ENCODE assay signal across 27 cellular contexts in genomic region chr1:202093856-202094255, GRCh38. TPM values are rescaled to one million over a fixed set of nuclear protein-coding genes. Genes with fewer than 3 reads are reported as not detected.
DNase-seq lines count a peak whose midpoint lies in the region; ATAC-seq, FAIRE-seq and TF ChIP-seq lines count a peak whose summit lies in the region.
"Had no signal": no experiment of that assay in that cellular context is flagged by ENCODE, and none has a peak within 500 bp of the region (broad histone marks: within the 10 kb centered on the region; RNA-seq: fewer than 3 reads in every experiment).

No MANE protein-coding gene starts in this region.

- H3K4me3 ChIP-seq in IMR-90 (ENCODE audit: insufficient read depth, low read depth, low read length) = no peak overlapping the region
- no peak overlapping the region for H3K4me3 ChIP-seq in H1 (ENCODE audit: extremely low read depth in 1 of 4, insufficient read depth in 2 of 4, low read depth in 3 of 4, low read length in 4 of 4)
- H3K4me3 ChIP-seq: BLaER1, GM23248 had no signal

- no peak overlapping the region for H2BK15ac ChIP-seq in IMR-90 (ENCODE audit: low read depth, low read length)
- H2BK15ac ChIP-seq in H1 (ENCODE audit: low read length) = 0 out of 2 replicates have a peak overlapping the region, but pooled peaks have one; percentile 31

- H3K18ac ChIP-seq in IMR-90 (ENCODE audit: low read depth, low read length) = no peak overlapping the region
- H3K18ac ChIP-seq in H1 (ENCODE audit: extremely low read depth, low read length) = no peak overlapping the region

- no peak for FAIRE-seq in H1 (lab: Jason Lieb, UNC)
- FAIRE-seq: GM12891, GM19239, H54 had no signal

- dilution Hi-C loops in IMR-90 (cut with HindIII; ENCODE audit: low sequenced_read_pairs, unreplicated experiment) = no loop called here

- no peak for TF ChIP-seq RAD21 in IMR-90 (IDR thresholded peaks at IDR 0.05; ENCODE audit: low read length)
- no peak for TF ChIP-seq RAD21 in H1 (IDR thresholded peaks at IDR 0.05 in 1 of 2, conservative IDR thresholded peaks at IDR 0.05 in 1 of 2; ENCODE audit: low read depth in 2 of 2, low read length in 2 of 2)

- H4K20me1 ChIP-seq in IMR-90 (ENCODE audit: insufficient read depth, low read length) = no peaks in the 10 kb centered on the region
- H4K20me1 ChIP-seq in H1 (replicated peaks in 1 of 2; ENCODE audit: control insufficient read depth in 1 of 2, insufficient read depth in 2 of 2, low read length in 2 of 2) = no peaks in the 10 kb centered on the region
- H4K20me1 ChIP-seq: BLaER1 had no signal

- H4K5ac ChIP-seq in IMR-90 (ENCODE audit: low read depth, low read length) (no peak overlapping the region), H1 (ENCODE audit: insufficient read length, low read depth, low read length) (no peak overlapping the region)

- POLR2A ChIA-PET in IMR-90 (lab: Charles Lee; ENCODE audit: unreplicated experiment) = no interaction called here
- POLR2A ChIA-PET in H1 (lab: Charles Lee; ENCODE audit: partially characterized antibody) = no interaction called here

- H3K9me3 ChIP-seq in IMR-90 (ENCODE audit: control insufficient read depth, insufficient read depth, low read length) (no peaks in the 10 kb centered on the region), H1 (ENCODE audit: insufficient read depth in 2 of 2, low read depth in 1 of 2, low read length in 1 of 2) (no peaks in the 10 kb centered on the region)
- H3K9me3 ChIP-seq: BLaER1 had no signal

- H3K4ac ChIP-seq in IMR-90 (ENCODE audit: low read depth, low read length) = no peak overlapping the region
- H3K4ac ChIP-seq in H1 (replicated peaks; ENCODE audit: insufficient read length, low read depth, low read length) = no peak overlapping the region

- no peak overlapping the region for H3K23ac ChIP-seq in IMR-90 (ENCODE audit: low read depth, low read length)
- no peak overlapping the region for H3K23ac ChIP-seq in H1 (ENCODE audit: insufficient read length)

- H2BK12ac ChIP-seq in H1 (ENCODE audit: low read depth, low read length) = 0 out of 2 replicates have a peak overlapping the region, but pooled peaks have one; percentile 71

- no peak overlapping the region for H3K4me2 ChIP-seq in IMR-90 (ENCODE audit: low read depth, low read length)
- H3K4me2 ChIP-seq in H1 (ENCODE audit: insufficient read depth in 1 of 2, low read depth in 2 of 2, low read length in 2 of 2) = no peak overlapping the region
- H3K4me2 ChIP-seq: BLaER1 had no signal

- WGBS in IMR-90 (ENCODE audit: extremely low coverage in 2 of 2, insufficient read length in 1 of 2), 2 experiments = 100% methylated on average over 2 of the region's 6 CpGs; no CpG with 5 or more reads in 1 of the 2 experiments
- WGBS in H1 (ENCODE audit: extremely low coverage in 1 of 2, insufficient coverage in 1 of 2, insufficient read length in 1 of 2, insufficient replicate concordance in 2 of 2, low coverage in 1 of 2, low lambda C conversion rate in 2 of 2, missing lambda C conversion rate in 1 of 2), 2 experiments = 88% methylated on average over 6 of the region's 6 CpGs; no CpG with 5 or more reads in 1 of the 2 experiments

- H3K56ac ChIP-seq in IMR-90 (ENCODE audit: extremely low read depth, insufficient read depth, low read length) (no peak overlapping the region), H1 (replicated peaks; ENCODE audit: insufficient read length, low read depth, low read length) (no peak overlapping the region)

- H2AK5ac ChIP-seq in IMR-90 (ENCODE audit: low read depth, low read length) (no peak overlapping the region), H1 (ENCODE audit: low read depth, low read length) (no peak overlapping the region)

- H2AFZ ChIP-seq in IMR-90 (replicated peaks; ENCODE audit: low read length, poor library complexity) (peak overlapping the region; percentile 13), H1 (ENCODE audit: low read length) (peak overlapping the region; percentile 32; the same call in 1 of the 2 replicates)
- H2AFZ ChIP-seq: GM23248 had no signal

- H3K27ac ChIP-seq in IMR-90 (ENCODE audit: insufficient read depth, low read length) (no peak overlapping the region), H1 (ENCODE audit: low read depth, low read length) (no peak overlapping the region)
- H3K27ac ChIP-seq: 22Rv1, BLaER1, GM23248, HL-60 had no signal

- no peak overlapping the region for H4K91ac ChIP-seq in IMR-90 (ENCODE audit: insufficient read depth, low read depth, low read length)
- H4K91ac ChIP-seq in H1 (replicated peaks; ENCODE audit: insufficient read length, low read length) = no peak overlapping the region

- no peak overlapping the region for H2AK9ac ChIP-seq in IMR-90 (replicated peaks; ENCODE audit: low read depth, low read length, poor library complexity)

- H2BK120ac ChIP-seq in IMR-90 (ENCODE audit: low read depth, low read length) = no peak overlapping the region
- no peak overlapping the region for H2BK120ac ChIP-seq in H1 (replicated peaks; ENCODE audit: low read depth, low read length)

- peaks cover 1% of the 10 kb centered on the region; the same call in 1 of the 2 replicates for H3K23me2 ChIP-seq in H1 (ENCODE audit: low read depth, low read length)

- H2BK20ac ChIP-seq in IMR-90 (ENCODE audit: low read depth, low read length) = no peak overlapping the region; the same call in 1 of the 2 replicates
- peak overlapping the region; percentile 13; the same call in 1 of the 2 replicates for H2BK20ac ChIP-seq in H1 (ENCODE audit: low read length)

- H3K14ac ChIP-seq in IMR-90 (replicated peaks; ENCODE audit: low read depth, low read length) (no peak overlapping the region), H1 (ENCODE audit: insufficient read length) (no peak overlapping the region)

- H3K4me1 ChIP-seq in IMR-90 (ENCODE audit: control insufficient read depth, insufficient read depth, low read length) = no peaks in the 10 kb centered on the region
- H3K4me1 ChIP-seq in H1 (replicated peaks in 1 of 4; ENCODE audit: control insufficient read depth in 3 of 4, insufficient read depth in 4 of 4, low read length in 3 of 4) = no peaks in the 10 kb centered on the region
- H3K4me1 ChIP-seq: BLaER1 had no signal

- no peaks in the 10 kb centered on the region for H3K4me1 Mint-ChIP-seq in activated naive CD4-positive, alpha-beta T cell treated with anti-CD3 and anti-CD28 coated beads, Interleukin-2, amount 50 U/mL, for 24 hours
- H3K4me1 Mint-ChIP-seq in activated naive CD8-positive, alpha-beta T cell treated with anti-CD3 and anti-CD28 coated beads for 36 hours = no peaks in the 10 kb centered on the region
- H3K4me1 Mint-ChIP-seq: CD14-positive monocyte; CD4-positive, alpha-beta memory T cell had no signal

- TF ChIP-seq CTCF in IMR-90 (conservative IDR thresholded peaks at IDR 0.05; ENCODE audit: low read depth, low read length) (no peak), H1 (IDR thresholded peaks at IDR 0.05; ENCODE audit: control extremely low read depth in 1 of 3, insufficient read depth in 1 of 3, low read depth in 1 of 3, low read length in 3 of 3) (no peak)

- no peak for TF ChIP-seq POLR2A in IMR-90 (IDR thresholded peaks at IDR 0.05; ENCODE audit: low read depth, low read length)
- TF ChIP-seq POLR2A in H1 (IDR thresholded peaks at IDR 0.05; ENCODE audit: control extremely low read depth in 1 of 2, low read depth in 2 of 2, low read length in 2 of 2) = no peak

- no peaks in the 10 kb centered on the region for H3K9me1 ChIP-seq in IMR-90 (ENCODE audit: insufficient read depth, low read length)

- H3K79me1 ChIP-seq in IMR-90 (ENCODE audit: low read depth in 1 of 2, low read length in 2 of 2) = no peaks in the 10 kb centered on the region
- H3K79me1 ChIP-seq in H1 (ENCODE audit: low read depth, low read length) = no peaks in the 10 kb centered on the region

- CTCF ChIA-PET in IMR-90 (lab: Yijun Ruan, JAX) (interaction anchor here (0.6 kb wide), 1 partner anchor 65 kb away, joined by 3 read pairs; no protein-coding TSS in a partner anchor), H1 (lab: Charles Lee; ENCODE audit: partially characterized antibody) (interaction anchor here (1.2 to 3.5 kb wide), 5 partner anchors 25 to 94 kb away, joined by 3 to 12 read pairs (median 10); no protein-coding TSS in a partner anchor)

- no peak for ATAC-seq in IMR-90 (ENCODE audit: low read depth)
- ATAC-seq in GM19463 (IDR thresholded peaks at IDR 0.05; ENCODE audit: unreplicated experiment) = no peak

- H3K36me3 Mint-ChIP-seq in activated naive CD4-positive, alpha-beta T cell treated with anti-CD3 and anti-CD28 coated beads, Interleukin-2, amount 50 U/mL, for 24 hours = no peaks in the 10 kb centered on the region
- no peaks in the 10 kb centered on the region for H3K36me3 Mint-ChIP-seq in activated naive CD8-positive, alpha-beta T cell treated with anti-CD3 and anti-CD28 coated beads for 36 hours
- H3K36me3 Mint-ChIP-seq: CD14-positive monocyte; CD4-positive, alpha-beta memory T cell had no signal

- no peaks in the 10 kb centered on the region for H3K9me3 Mint-ChIP-seq in activated naive CD4-positive, alpha-beta T cell treated with anti-CD3 and anti-CD28 coated beads, Interleukin-2, amount 50 U/mL, for 24 hours
- H3K9me3 Mint-ChIP-seq in activated naive CD8-positive, alpha-beta T cell treated with anti-CD3 and anti-CD28 coated beads for 36 hours = no peaks in the 10 kb centered on the region
- H3K9me3 Mint-ChIP-seq: CD4-positive, alpha-beta memory T cell; IgD-negative memory B cell had no signal

- no peak for TF ChIP-seq EP300 in H1 (IDR thresholded peaks at IDR 0.05; ENCODE audit: borderline replicate concordance in 1 of 2, low read depth in 2 of 2, low read length in 2 of 2)

- H3K4me3 Mint-ChIP-seq in activated naive CD4-positive, alpha-beta T cell treated with anti-CD3 and anti-CD28 coated beads, Interleukin-2, amount 50 U/mL, for 24 hours = no peak overlapping the region
- no peak overlapping the region for H3K4me3 Mint-ChIP-seq in activated naive CD8-positive, alpha-beta T cell treated with anti-CD3 and anti-CD28 coated beads for 36 hours
- H3K4me3 Mint-ChIP-seq: CD14-positive monocyte; CD4-positive, alpha-beta memory T cell had no signal

- peaks cover 6% of the 10 kb centered on the region for H3K27me3 Mint-ChIP-seq in activated naive CD4-positive, alpha-beta T cell treated with anti-CD3 and anti-CD28 coated beads, Interleukin-2, amount 50 U/mL, for 24 hours
- H3K27me3 Mint-ChIP-seq in activated naive CD8-positive, alpha-beta T cell treated with anti-CD3 and anti-CD28 coated beads for 36 hours = peaks cover 7% of the 10 kb centered on the region

- H3K9ac ChIP-seq in IMR-90 (ENCODE audit: low read depth, low read length) (no peak overlapping the region), H1 (replicated peaks in 1 of 4; ENCODE audit: extremely low read depth in 1 of 4, low read depth in 3 of 4, low read length in 3 of 4) (no peak overlapping the region)
- H3K9ac ChIP-seq: BLaER1, GM23248 had no signal

- H3K27ac Mint-ChIP-seq in activated naive CD4-positive, alpha-beta T cell treated with anti-CD3 and anti-CD28 coated beads, Interleukin-2, amount 50 U/mL, for 24 hours = peak overlapping the region; percentile 10
- no peak overlapping the region for H3K27ac Mint-ChIP-seq in activated naive CD8-positive, alpha-beta T cell treated with anti-CD3 and anti-CD28 coated beads for 36 hours
- H3K27ac Mint-ChIP-seq: CD4-positive, alpha-beta memory T cell had no signal

- BruUV-seq in IMR-90 (replicated peaks; lab: Mats Ljungman, UMichigan) = no TSS peak

- H2BK5ac ChIP-seq in IMR-90 (ENCODE audit: low read depth, low read length, poor library complexity, severe bottlenecking) (no peak overlapping the region), H1 (ENCODE audit: low read depth, low read length) (no peak overlapping the region)

- no peaks in the 10 kb centered on the region for H3K79me2 ChIP-seq in H1 (ENCODE audit: control insufficient read depth in 1 of 2, insufficient read depth in 2 of 2, low read length in 2 of 2)

- in situ Hi-C loops in IMR-90 (cut with MboI; ENCODE audit: low sequenced_read_pairs) = no loop called here

- no peaks in the 10 kb centered on the region for H3K36me3 ChIP-seq in IMR-90 (ENCODE audit: control insufficient read depth, insufficient read depth, low read length)
- no peaks in the 10 kb centered on the region for H3K36me3 ChIP-seq in H1 (ENCODE audit: control insufficient read depth in 2 of 4, insufficient read depth in 4 of 4, low read length in 3 of 4)
- H3K36me3 ChIP-seq: BLaER1 had no signal

- H3K27me3 ChIP-seq in IMR-90 (ENCODE audit: control insufficient read depth, insufficient read depth, low read length) (peaks cover 7% of the 10 kb centered on the region), H1 (replicated peaks in 1 of 4; ENCODE audit: control insufficient read depth in 3 of 4, extremely low read depth in 1 of 4, insufficient read depth in 3 of 4, low read length in 3 of 4) (no peaks in the 10 kb centered on the region)
- H3K27me3 ChIP-seq: BLaER1 had no signal

- intact Hi-C loops in IMR-90 (cut with micrococcal nuclease) = no loop called here

- no peak for DNase-seq in activated naive CD4-positive, alpha-beta T cell treated with anti-CD3 and anti-CD28 coated beads, Interleukin-2, amount 50 U/mL, for 16 hours
- DNase-seq in IMR-90 = no peak
- DNase-seq in H1 (ENCODE audit: low read depth in 1 of 2, low spot score in 2 of 2) = no peak
- no peak for DNase-seq in NOMO-1 treated with DMSO at 0.1 percent for 48 hours (lab: John Stamatoyannopoulos, UW; ENCODE audit: unreplicated experiment)
- no peak for DNase-seq in activated naive CD8-positive, alpha-beta T cell treated with anti-CD3 and anti-CD28 coated beads for 36 hours
- DNase-seq: CD4-positive, alpha-beta memory T cell; DMS 273 treated with DMSO at 0.1 percent for 48 hours; DMS53; DND-41; EL; GM23248; HCEC 1CT; KG1 had no signal

- H4K8ac ChIP-seq in IMR-90 (ENCODE audit: low read depth in 2 of 2, low read length in 2 of 2) = no peak overlapping the region
- H4K8ac ChIP-seq in H1 (ENCODE audit: extremely low read depth, insufficient read depth, low read length) = no peak overlapping the region

RNA-seq across cellular contexts. Expression of gene GPR37L1, which starts 28.9 kb away (rescaled TPM):
- total RNA-seq in IMR-90 (2012; rRNA removed) = not detected in 2 replicates
- 0.02 TPM in 1 of 2 replicates, not detected in the other for polyA plus RNA-seq in IMR-90 (2012; rRNA removed)
- polyA plus RNA-seq in IMR-90 (2012; cell fraction: cytosol; rRNA removed) = not detected in 2 replicates
- polyA plus RNA-seq in IMR-90 (2012; cell fraction: nucleus; rRNA removed; ENCODE audit: low replicate concordance) = not detected in 2 replicates
- 0.08 and 0.13 TPM in 2 replicates for total RNA-seq in H1 (2021; fragmentation: NEBNext Ultra II Directional; extraction: Animal tissue kit (Norgen Biotek cat#: 25700))
- polyA plus RNA-seq in H1 (2011; rRNA removed) = 0.23 and 0.25 TPM in 2 replicates
- polyA plus RNA-seq in H1 (2011; cell fraction: cytosol; rRNA removed) = 0.16 TPM
- 0.17 TPM for polyA plus RNA-seq in H1 (2011; cell fraction: nucleus; rRNA removed)
- 0.18 to 0.20 TPM (median 0.20 TPM) in 4 replicates for polyA plus RNA-seq in H1 (2012, experiment 1 of 2)
- polyA plus RNA-seq in H1 (2012, experiment 2 of 2) = 0.09 TPM
- 0.10 TPM for polyA plus RNA-seq in H1 (2013, experiment 1 of 2)
- polyA plus RNA-seq in H1 (2013, experiment 2 of 2) = 0.15 TPM
- polyA minus RNA-seq in H1 (2011; rRNA and poly(A)+ RNA removed) = 0.13 and 0.22 TPM in 2 replicates
- polyA minus RNA-seq in H1 (2011; cell fraction: cytosol; rRNA and poly(A)+ RNA removed) = not detected
- polyA minus RNA-seq in H1 (2011; cell fraction: nucleus; rRNA and poly(A)+ RNA removed) = 0.50 TPM
- total RNA-seq in activated naive CD8-positive, alpha-beta T cell treated with anti-CD3 and anti-CD28 coated beads for 36 hours = not detected
- total RNA-seq: A673; CD4-positive, alpha-beta memory T cell; G401; GM23248; HT1080 had no signal
- polyA plus RNA-seq: AG04450 had no signal

RNA-seq across cellular contexts. Expression of gene ARL8A, which starts 50.7 kb away (rescaled TPM):
- total RNA-seq in IMR-90 (2012; rRNA removed) = 18.1 and 19.7 TPM in 2 replicates
- 30.7 and 38.6 TPM in 2 replicates for polyA plus RNA-seq in IMR-90 (2012; rRNA removed)
- polyA plus RNA-seq in IMR-90 (2012; cell fraction: cytosol; rRNA removed) = 17.7 and 30.7 TPM in 2 replicates
- 37.8 and 46.1 TPM in 2 replicates for polyA plus RNA-seq in IMR-90 (2012; cell fraction: nucleus; rRNA removed; ENCODE audit: low replicate concordance)
- 58.7 and 59.0 TPM in 2 replicates for total RNA-seq in H1 (2021; fragmentation: NEBNext Ultra II Directional; extraction: Animal tissue kit (Norgen Biotek cat#: 25700))
- 40.3 and 41.7 TPM in 2 replicates for polyA plus RNA-seq in H1 (2011; rRNA removed)
- 39.3 TPM for polyA plus RNA-seq in H1 (2011; cell fraction: cytosol; rRNA removed)
- 35.6 TPM for polyA plus RNA-seq in H1 (2011; cell fraction: nucleus; rRNA removed)
- 35.1 to 57.5 TPM (median 42.3 TPM) in 4 replicates for polyA plus RNA-seq in H1 (2012, experiment 1 of 2)
- polyA plus RNA-seq in H1 (2012, experiment 2 of 2) = 35.7 TPM
- 26.4 TPM for polyA plus RNA-seq in H1 (2013, experiment 1 of 2)
- polyA plus RNA-seq in H1 (2013, experiment 2 of 2) = 26.9 TPM
- 20.7 and 22.3 TPM in 2 replicates for polyA minus RNA-seq in H1 (2011; rRNA and poly(A)+ RNA removed)
- polyA minus RNA-seq in H1 (2011; cell fraction: cytosol; rRNA and poly(A)+ RNA removed) = 23.3 TPM
- 16.2 TPM for polyA minus RNA-seq in H1 (2011; cell fraction: nucleus; rRNA and poly(A)+ RNA removed)
- total RNA-seq in activated naive CD8-positive, alpha-beta T cell treated with anti-CD3 and anti-CD28 coated beads for 36 hours = 10 to 100 TPM; 23.4 to 27.8 TPM
